1 cellular context compared by ENCODE assay signal in genomic region chr9:33025572-33026347, GRCh38.
TF ChIP-seq lines count a peak whose summit lies in the region.

No MANE protein-coding gene starts in this region.

TF ChIP-seq in HepG2, 621 proteins besides CTCF, POLR2A, EP300 and RAD21 (continued from another document and continues in another):
- no peak for TF ChIP-seq TFDP1 (CRISPR knock-in tag; IDR thresholded peaks at IDR 0.05; ENCODE audit: borderline replicate concordance)
- TF ChIP-seq TBX3 (IDR thresholded peaks at IDR 0.05; ENCODE audit: borderline replicate concordance): no peak
- TF ChIP-seq ZNF225 (CRISPR knock-in tag; IDR thresholded peaks at IDR 0.05): no peak; the same call in 1 of the 2 replicates
- TF ChIP-seq ZNF747 (CRISPR knock-in tag; IDR thresholded peaks at IDR 0.05; ENCODE audit: borderline replicate concordance): peak; percentile 46; the same call in 1 of the 2 replicates
- no peak for TF ChIP-seq MNT (IDR thresholded peaks at IDR 0.05)
- TF ChIP-seq, protein P1, sequence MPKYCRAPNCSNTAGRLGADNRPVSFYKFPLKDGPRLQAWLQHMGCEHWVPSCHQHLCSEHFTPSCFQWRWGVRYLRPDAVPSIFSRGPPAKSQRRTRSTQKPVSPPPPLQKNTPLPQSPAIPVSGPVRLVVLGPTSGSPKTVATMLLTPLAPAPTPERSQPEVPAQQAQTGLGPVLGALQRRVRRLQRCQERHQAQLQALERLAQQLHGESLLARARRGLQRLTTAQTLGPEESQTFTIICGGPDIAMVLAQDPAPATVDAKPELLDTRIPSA (CRISPR knock-in tag; IDR thresholded peaks at IDR 0.05; ENCODE audit: borderline replicate concordance): no peak
- peak; percentile 65 for TF ChIP-seq SAP130 (CRISPR knock-in tag; IDR thresholded peaks at IDR 0.05; ENCODE audit: low read depth)
- 0 out of 2 replicates have a peak, but pooled peaks have one; percentile 16 for TF ChIP-seq ZNF350 (CRISPR knock-in tag; IDR thresholded peaks at IDR 0.05; ENCODE audit: borderline replicate concordance, low read depth)
- 0 out of 2 replicates have a peak, but pooled peaks have one; percentile 9 for TF ChIP-seq KDM3A (CRISPR knock-in tag; IDR thresholded peaks at IDR 0.05; ENCODE audit: low read depth)
- TF ChIP-seq KAT8 (CRISPR knock-in tag; IDR thresholded peaks at IDR 0.05): no peak
- no peak for TF ChIP-seq ZNF569 (CRISPR knock-in tag; IDR thresholded peaks at IDR 0.05; ENCODE audit: borderline replicate concordance)
- no peak for TF ChIP-seq TRIM24 (CRISPR knock-in tag; IDR thresholded peaks at IDR 0.05)
- no peak for TF ChIP-seq POGZ (CRISPR knock-in tag; IDR thresholded peaks at IDR 0.05)
- no peak for TF ChIP-seq CCDC6 (CRISPR knock-in tag; IDR thresholded peaks at IDR 0.05)
- TF ChIP-seq ZNF468 (CRISPR knock-in tag; IDR thresholded peaks at IDR 0.05): no peak
- TF ChIP-seq ELF4 (CRISPR knock-in tag; IDR thresholded peaks at IDR 0.05; ENCODE audit: borderline replicate concordance): no peak
- no peak for TF ChIP-seq MIXL1 (CRISPR knock-in tag; IDR thresholded peaks at IDR 0.05)
- TF ChIP-seq SOX13 (IDR thresholded peaks at IDR 0.05): no peak
- TF ChIP-seq SOX13 (CRISPR knock-in tag; conservative IDR thresholded peaks at IDR 0.05 in 1 of 2, IDR thresholded peaks at IDR 0.05 in 1 of 2): no peak
- TF ChIP-seq, protein P2, sequence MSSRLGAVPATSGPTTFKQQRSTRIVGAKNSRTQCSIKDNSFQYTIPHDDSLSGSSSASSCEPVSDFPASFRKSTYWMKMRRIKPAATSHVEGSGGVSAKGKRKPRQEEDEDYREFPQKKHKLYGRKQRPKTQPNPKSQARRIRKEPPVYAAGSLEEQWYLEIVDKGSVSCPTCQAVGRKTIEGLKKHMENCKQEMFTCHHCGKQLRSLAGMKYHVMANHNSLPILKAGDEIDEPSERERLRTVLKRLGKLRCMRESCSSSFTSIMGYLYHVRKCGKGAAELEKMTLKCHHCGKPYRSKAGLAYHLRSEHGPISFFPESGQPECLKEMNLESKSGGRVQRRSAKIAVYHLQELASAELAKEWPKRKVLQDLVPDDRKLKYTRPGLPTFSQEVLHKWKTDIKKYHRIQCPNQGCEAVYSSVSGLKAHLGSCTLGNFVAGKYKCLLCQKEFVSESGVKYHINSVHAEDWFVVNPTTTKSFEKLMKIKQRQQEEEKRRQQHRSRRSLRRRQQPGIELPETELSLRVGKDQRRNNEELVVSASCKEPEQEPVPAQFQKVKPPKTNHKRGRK (CRISPR knock-in tag; IDR thresholded peaks at IDR 0.05): no peak
- TF ChIP-seq ZNF337 (CRISPR knock-in tag; IDR thresholded peaks at IDR 0.05; ENCODE audit: borderline replicate concordance, low read depth): 0 out of 2 replicates have a peak, but pooled peaks have one; percentile 23
- no peak for TF ChIP-seq ISL2 (CRISPR knock-in tag; IDR thresholded peaks at IDR 0.05)
- TF ChIP-seq, protein P3, sequence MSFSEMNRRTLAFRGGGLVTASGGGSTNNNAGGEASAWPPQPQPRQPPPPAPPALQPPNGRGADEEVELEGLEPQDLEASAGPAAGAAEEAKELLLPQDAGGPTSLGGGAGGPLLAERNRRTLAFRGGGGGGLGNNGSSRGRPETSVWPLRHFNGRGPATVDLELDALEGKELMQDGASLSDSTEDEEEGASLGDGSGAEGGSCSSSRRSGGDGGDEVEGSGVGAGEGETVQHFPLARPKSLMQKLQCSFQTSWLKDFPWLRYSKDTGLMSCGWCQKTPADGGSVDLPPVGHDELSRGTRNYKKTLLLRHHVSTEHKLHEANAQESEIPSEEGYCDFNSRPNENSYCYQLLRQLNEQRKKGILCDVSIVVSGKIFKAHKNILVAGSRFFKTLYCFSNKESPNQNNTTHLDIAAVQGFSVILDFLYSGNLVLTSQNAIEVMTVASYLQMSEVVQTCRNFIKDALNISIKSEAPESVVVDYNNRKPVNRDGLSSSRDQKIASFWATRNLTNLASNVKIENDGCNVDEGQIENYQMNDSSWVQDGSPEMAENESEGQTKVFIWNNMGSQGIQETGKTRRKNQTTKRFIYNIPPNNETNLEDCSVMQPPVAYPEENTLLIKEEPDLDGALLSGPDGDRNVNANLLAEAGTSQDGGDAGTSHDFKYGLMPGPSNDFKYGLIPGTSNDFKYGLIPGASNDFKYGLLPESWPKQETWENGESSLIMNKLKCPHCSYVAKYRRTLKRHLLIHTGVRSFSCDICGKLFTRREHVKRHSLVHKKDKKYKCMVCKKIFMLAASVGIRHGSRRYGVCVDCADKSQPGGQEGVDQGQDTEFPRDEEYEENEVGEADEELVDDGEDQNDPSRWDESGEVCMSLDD (CRISPR knock-in tag; IDR thresholded peaks at IDR 0.05; ENCODE audit: borderline replicate concordance): no peak
- TF ChIP-seq, protein P4, sequence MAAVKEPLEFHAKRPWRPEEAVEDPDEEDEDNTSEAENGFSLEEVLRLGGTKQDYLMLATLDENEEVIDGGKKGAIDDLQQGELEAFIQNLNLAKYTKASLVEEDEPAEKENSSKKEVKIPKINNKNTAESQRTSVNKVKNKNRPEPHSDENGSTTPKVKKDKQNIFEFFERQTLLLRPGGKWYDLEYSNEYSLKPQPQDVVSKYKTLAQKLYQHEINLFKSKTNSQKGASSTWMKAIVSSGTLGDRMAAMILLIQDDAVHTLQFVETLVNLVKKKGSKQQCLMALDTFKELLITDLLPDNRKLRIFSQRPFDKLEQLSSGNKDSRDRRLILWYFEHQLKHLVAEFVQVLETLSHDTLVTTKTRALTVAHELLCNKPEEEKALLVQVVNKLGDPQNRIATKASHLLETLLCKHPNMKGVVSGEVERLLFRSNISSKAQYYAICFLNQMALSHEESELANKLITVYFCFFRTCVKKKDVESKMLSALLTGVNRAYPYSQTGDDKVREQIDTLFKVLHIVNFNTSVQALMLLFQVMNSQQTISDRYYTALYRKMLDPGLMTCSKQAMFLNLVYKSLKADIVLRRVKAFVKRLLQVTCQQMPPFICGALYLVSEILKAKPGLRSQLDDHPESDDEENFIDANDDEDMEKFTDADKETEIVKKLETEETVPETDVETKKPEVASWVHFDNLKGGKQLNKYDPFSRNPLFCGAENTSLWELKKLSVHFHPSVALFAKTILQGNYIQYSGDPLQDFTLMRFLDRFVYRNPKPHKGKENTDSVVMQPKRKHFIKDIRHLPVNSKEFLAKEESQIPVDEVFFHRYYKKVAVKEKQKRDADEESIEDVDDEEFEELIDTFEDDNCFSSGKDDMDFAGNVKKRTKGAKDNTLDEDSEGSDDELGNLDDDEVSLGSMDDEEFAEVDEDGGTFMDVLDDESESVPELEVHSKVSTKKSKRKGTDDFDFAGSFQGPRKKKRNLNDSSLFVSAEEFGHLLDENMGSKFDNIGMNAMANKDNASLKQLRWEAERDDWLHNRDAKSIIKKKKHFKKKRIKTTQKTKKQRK (IDR thresholded peaks at IDR 0.05; ENCODE audit: low read length): no peak
- TF ChIP-seq MTA1 (CRISPR knock-in tag; IDR thresholded peaks at IDR 0.05; ENCODE audit: borderline replicate concordance): no peak
- TF ChIP-seq IRF2 (CRISPR knock-in tag; IDR thresholded peaks at IDR 0.05): peak; percentile 100
- no peak for TF ChIP-seq SP4 (CRISPR knock-in tag; IDR thresholded peaks at IDR 0.05)
- TF ChIP-seq KDM5A (IDR thresholded peaks at IDR 0.05; ENCODE audit: borderline replicate concordance, low read length): 0 out of 2 replicates have a peak, but pooled peaks have one; percentile 14
- TF ChIP-seq DBP (CRISPR knock-in tag; IDR thresholded peaks at IDR 0.05; ENCODE audit: not compliant biosample characterization): no peak
- no peak for TF ChIP-seq ZNF660 (CRISPR knock-in tag; IDR thresholded peaks at IDR 0.05; ENCODE audit: borderline replicate concordance, low read depth)
- TF ChIP-seq, protein P5, sequence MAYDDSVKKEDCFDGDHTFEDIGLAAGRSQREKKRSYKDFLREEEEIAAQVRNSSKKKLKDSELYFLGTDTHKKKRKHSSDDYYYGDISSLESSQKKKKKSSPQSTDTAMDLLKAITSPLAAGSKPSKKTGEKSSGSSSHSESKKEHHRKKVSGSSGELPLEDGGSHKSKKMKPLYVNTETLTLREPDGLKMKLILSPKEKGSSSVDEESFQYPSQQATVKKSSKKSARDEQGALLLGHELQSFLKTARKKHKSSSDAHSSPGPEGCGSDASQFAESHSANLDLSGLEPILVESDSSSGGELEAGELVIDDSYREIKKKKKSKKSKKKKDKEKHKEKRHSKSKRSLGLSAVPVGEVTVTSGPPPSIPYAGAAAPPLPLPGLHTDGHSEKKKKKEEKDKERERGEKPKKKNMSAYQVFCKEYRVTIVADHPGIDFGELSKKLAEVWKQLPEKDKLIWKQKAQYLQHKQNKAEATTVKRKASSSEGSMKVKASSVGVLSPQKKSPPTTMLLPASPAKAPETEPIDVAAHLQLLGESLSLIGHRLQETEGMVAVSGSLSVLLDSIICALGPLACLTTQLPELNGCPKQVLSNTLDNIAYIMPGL (CRISPR knock-in tag; IDR thresholded peaks at IDR 0.05; ENCODE audit: borderline replicate concordance in 1 of 2, low read depth in 1 of 2): no peak
- no peak for TF ChIP-seq HNF4G (IDR thresholded peaks at IDR 0.05; ENCODE audit: borderline replicate concordance, low read depth, low read length)
- no peak for TF ChIP-seq HNF4G (CRISPR knock-in tag; IDR thresholded peaks at IDR 0.05; ENCODE audit: borderline replicate concordance, low read depth)
- peak; percentile 33 for TF ChIP-seq ASH2L (IDR thresholded peaks at IDR 0.05; ENCODE audit: insufficient read length, low read depth, low read length)
- no peak for TF ChIP-seq ZNF274 (CRISPR knock-in tag; IDR thresholded peaks at IDR 0.05)
- no peak for TF ChIP-seq RCOR2 (CRISPR knock-in tag; IDR thresholded peaks at IDR 0.05)
- TF ChIP-seq ZBTB43 (CRISPR knock-in tag; conservative IDR thresholded peaks at IDR 0.05): no peak
- TF ChIP-seq ZNF614 (CRISPR knock-in tag; IDR thresholded peaks at IDR 0.05; ENCODE audit: borderline replicate concordance): no peak
- no peak for TF ChIP-seq NCOA5 (CRISPR knock-in tag; IDR thresholded peaks at IDR 0.05)
- TF ChIP-seq ZNF776 (CRISPR knock-in tag; IDR thresholded peaks at IDR 0.05): peak; percentile 68; the same call in 1 of the 2 replicates
- 0 out of 2 replicates have a peak, but pooled peaks have one; percentile 5 for TF ChIP-seq ZNF546 (CRISPR knock-in tag; conservative IDR thresholded peaks at IDR 0.05)
- TF ChIP-seq MIER3 (CRISPR knock-in tag; IDR thresholded peaks at IDR 0.05; ENCODE audit: borderline replicate concordance): no peak
- TF ChIP-seq ZBTB7A (CRISPR knock-in tag; IDR thresholded peaks at IDR 0.05): 0 out of 2 replicates have a peak, but pooled peaks have one; percentile 18
- no peak for TF ChIP-seq ETV5 (CRISPR knock-in tag; IDR thresholded peaks at IDR 0.05; ENCODE audit: borderline replicate concordance)
- TF ChIP-seq, protein P6, sequence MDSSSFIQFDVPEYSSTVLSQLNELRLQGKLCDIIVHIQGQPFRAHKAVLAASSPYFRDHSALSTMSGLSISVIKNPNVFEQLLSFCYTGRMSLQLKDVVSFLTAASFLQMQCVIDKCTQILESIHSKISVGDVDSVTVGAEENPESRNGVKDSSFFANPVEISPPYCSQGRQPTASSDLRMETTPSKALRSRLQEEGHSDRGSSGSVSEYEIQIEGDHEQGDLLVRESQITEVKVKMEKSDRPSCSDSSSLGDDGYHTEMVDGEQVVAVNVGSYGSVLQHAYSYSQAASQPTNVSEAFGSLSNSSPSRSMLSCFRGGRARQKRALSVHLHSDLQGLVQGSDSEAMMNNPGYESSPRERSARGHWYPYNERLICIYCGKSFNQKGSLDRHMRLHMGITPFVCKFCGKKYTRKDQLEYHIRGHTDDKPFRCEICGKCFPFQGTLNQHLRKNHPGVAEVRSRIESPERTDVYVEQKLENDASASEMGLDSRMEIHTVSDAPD (CRISPR knock-in tag; IDR thresholded peaks at IDR 0.05): no peak
- TF ChIP-seq SNRNP70 (IDR thresholded peaks at IDR 0.05; ENCODE audit: low read depth, low read length): no peak
